In the genomic region with DNA sequence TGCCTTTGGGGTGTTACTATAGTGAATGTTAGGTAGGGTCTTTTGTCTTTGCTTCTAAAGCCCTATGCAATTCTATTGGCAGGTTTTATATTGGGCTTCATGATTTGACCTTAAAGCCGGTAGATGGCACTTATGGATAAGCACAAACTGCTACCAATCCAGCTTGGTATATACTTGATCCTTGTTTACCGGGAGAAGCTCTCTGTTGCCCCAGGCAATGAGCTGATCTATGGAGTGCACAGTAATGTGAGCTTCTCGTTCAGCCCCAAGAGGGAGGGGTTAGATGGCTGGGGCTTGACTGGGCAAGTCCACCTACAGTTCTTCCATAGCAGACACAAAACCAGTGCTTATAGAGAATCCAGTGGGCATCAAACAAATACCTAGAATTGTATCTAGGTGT, we compare ENCODE assay signal across 13 cellular contexts.
DNase-seq lines count a peak whose midpoint lies in the region; ATAC-seq and TF ChIP-seq lines count a peak whose summit lies in the region.
"Had no signal": no experiment of that assay in that cellular context is flagged by ENCODE, and none has a peak within 500 bp of the region (broad histone marks: within the 10 kb centered on the region; RNA-seq: fewer than 3 reads in every experiment).

No MANE protein-coding gene starts in this region.

- no peaks in the 10 kb centered on the region for H3F3A ChIP-seq in PC-9 (ENCODE audit: insufficient read depth, low read depth)

- CTCF ChIA-PET in PC-9 (lab: Charles Lee): no interaction called here

- no peaks in the 10 kb centered on the region for H3K36me3 ChIP-seq in PC-9 (ENCODE audit: low read depth)
- H3K36me3 ChIP-seq in esophagus squamous epithelium: no peaks in the 10 kb centered on the region
- H3K36me3 ChIP-seq: WERI-Rb-1 had no signal

- DNase-seq in ELF-1 (ENCODE audit: low read depth, low spot score) (peak; percentile 58), NCI-H1105 treated with DMSO at 0.1 percent for 48 hours (lab: John Stamatoyannopoulos, UW) (peak; percentile 19), PC-9 (peak; percentile 37 to 38), iris pigment epithelial cell (ENCODE audit: low read depth) (peak; percentile 11), esophagus squamous epithelium (lab: John Stamatoyannopoulos, UW) (no peak), hippocampal formation (lab: John Stamatoyannopoulos, UW) (no peak)
- DNase-seq: activated CD8-positive, alpha-beta memory T cell treated with anti-CD3 and anti-CD28 coated beads for 24 hours; head of caudate nucleus; T-cell; WERI-Rb-1 had no signal

- POLR2A ChIA-PET in PC-9 (lab: Charles Lee; ENCODE audit: unreplicated experiment): no interaction called here

- ATAC-seq in HG03175 (IDR thresholded peaks at IDR 0.05; ENCODE audit: unreplicated experiment): no peak
- ATAC-seq: activated T-helper 17 cell treated with anti-CD3 and anti-CD28 coated beads, Interleukin-2, amount 50 U/mL, for 72 hours; T-cell had no signal

- H3K79me2 ChIP-seq in PC-9 (ENCODE audit: low read depth): no peaks in the 10 kb centered on the region

- no peaks in the 10 kb centered on the region for H3K27me3 ChIP-seq in PC-9 (ENCODE audit: insufficient read depth, low read depth)
- no peaks in the 10 kb centered on the region for H3K27me3 ChIP-seq in esophagus squamous epithelium

- H2AFZ ChIP-seq in PC-9: no peak overlapping the region

- no TSS peak for BruUV-seq in PC-9 (replicated peaks; lab: Mats Ljungman, UMichigan)

- no peaks in the 10 kb centered on the region for H4K20me1 ChIP-seq in PC-9 (ENCODE audit: insufficient read depth)

- WGBS in esophagus squamous epithelium, 2 donors: 20% methylated on average over 3 of the region's 3 CpGs; no CpG with 5 or more reads in 1 of the 2 donors

- no peak for TF ChIP-seq POLR2A in esophagus squamous epithelium (IDR thresholded peaks at IDR 0.05)

- H3K4me1 ChIP-seq in PC-9 (replicated peaks; ENCODE audit: insufficient read depth) (no peaks in the 10 kb centered on the region), esophagus squamous epithelium (no peaks in the 10 kb centered on the region)

- H3K27ac ChIP-seq in PC-9 (no peak overlapping the region), esophagus squamous epithelium (no peak overlapping the region)
- H3K27ac ChIP-seq: KMS-11, WERI-Rb-1 had no signal

- TF ChIP-seq CTCF in PC-9 (conservative IDR thresholded peaks at IDR 0.05) (no peak), esophagus squamous epithelium (IDR thresholded peaks at IDR 0.05) (no peak)

- H3K4me3 ChIP-seq in PC-9 (no peak overlapping the region), esophagus squamous epithelium (no peak overlapping the region)

- H3K9me3 ChIP-seq in PC-9 (ENCODE audit: insufficient read depth, low read depth) (no peaks in the 10 kb centered on the region), esophagus squamous epithelium (no peaks in the 10 kb centered on the region)

- peaks cover 3% of the 10 kb centered on the region; the same call in 1 of the 2 replicates for H3K9me2 ChIP-seq in PC-9 (ENCODE audit: insufficient read depth)

- intact Hi-C loops in PC-9 (cut with micrococcal nuclease; ENCODE audit: unreplicated experiment) (no loop called here), esophagus squamous epithelium (cut with DNase I) (no loop called here)

- H3K4me2 ChIP-seq in PC-9: no peak overlapping the region; the same call in 1 of the 2 replicates
- H3K4me2 ChIP-seq: KMS-11 had no signal

Comparison
In these comparisons a context has a peak if more than half of its experiments do, and no peak if none do; other contexts are left out.
1. DNase-seq: peak in ELF-1 (single experiment), NCI-H1105 treated with DMSO at 0.1 percent for 48 hours (single experiment), PC-9 (2 of 2) and iris pigment epithelial cell (single experiment); none in esophagus squamous epithelium (single experiment) and hippocampal formation (0 of 2).